34 cellular contexts compared by ENCODE assay signal in genomic region chr3:21766002-21766401, GRCh38.
"Had no signal": no experiment of that assay in that cellular context is flagged by ENCODE, and none has a peak within 500 bp of the region (broad histone marks: within the 10 kb centered on the region; RNA-seq: fewer than 3 reads in every experiment).

No MANE protein-coding gene starts in this region.

- DNase-seq: Karpas-422, Kasumi-1, MG63, MM.1S, MV-4-11, NCI-H1048, NCI-H1092, NCI-H1092 treated with DMSO at 0.1 percent for 48 hours, NCI-H1105, NCI-H1105 treated with DMSO at 0.1 percent for 48 hours, NCI-H1417, NCI-H1417 treated with DMSO at 0.1 percent for 48 hours, NCI-H1436, NCI-H1436 treated with DMSO at 0.1 percent for 48 hours, NCI-H146, NCI-H1694, NCI-H1694 treated with DMSO at 0.1 percent for 48 hours, NCI-H187, NCI-H187 treated with DMSO at 0.1 percent for 48 hours, NCI-H1930, NCI-H2029, NCI-H2029 treated with DMSO at 0.1 percent for 48 hours, NCI-H2081, NCI-H2081 treated with DMSO at 0.1 percent for 48 hours, NCI-H2107, NCI-H2171, NCI-H2171 treated with DMSO at 0.1 percent for 48 hours, NCI-H2227 treated with DMSO at 0.1 percent for 48 hours, NCI-H226, NCI-H345, NCI-H446, NCI-H446 treated with DMSO at 0.1 percent for 48 hours, NCI-H510A, NCI-H510A treated with DMSO at 0.1 percent for 48 hours had no signal

- H3K36me3 ChIP-seq: MG63 had no signal

- H3K9me3 ChIP-seq: MG63 had no signal

- H3K4me3 ChIP-seq: MG63 had no signal

- H3K27me3 ChIP-seq: MG63 had no signal
